In the genomic region with DNA sequence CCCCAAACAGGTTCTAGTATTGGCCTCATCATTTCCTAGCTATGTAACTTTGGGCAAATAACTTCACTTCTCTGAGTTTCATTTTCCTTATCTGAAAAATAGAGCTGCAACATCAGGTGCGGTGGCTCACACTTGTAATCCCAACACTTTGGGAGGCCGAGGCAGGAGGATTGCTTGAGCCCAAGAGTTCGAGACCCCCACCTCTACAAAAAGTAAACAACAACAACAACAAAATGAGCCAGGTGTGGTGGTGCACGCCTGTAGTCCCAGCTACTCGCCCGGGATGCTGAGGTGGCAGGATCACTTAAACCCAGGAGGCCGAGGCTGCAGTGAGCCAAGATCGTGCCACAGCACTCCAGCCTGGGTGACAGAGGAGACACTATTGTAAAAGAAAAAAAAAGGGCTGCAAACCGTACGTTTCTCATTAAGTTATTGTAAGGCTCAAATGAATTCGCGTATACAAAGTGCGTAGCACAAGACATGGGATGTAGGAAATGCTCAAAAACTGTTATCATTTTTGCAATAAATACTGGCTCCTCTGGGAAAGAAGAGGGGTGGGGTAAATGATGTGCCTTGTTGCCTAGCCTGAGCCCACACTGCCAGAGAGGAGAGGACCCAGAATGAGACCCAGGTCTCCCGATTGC, we compare ENCODE assay signal across 7 cellular contexts. TPM values are rescaled to one million over a fixed set of nuclear protein-coding genes. Genes with fewer than 3 reads are reported as not detected.
DNase-seq lines count a peak whose midpoint lies in the region; ATAC-seq, FAIRE-seq and TF ChIP-seq lines count a peak whose summit lies in the region.

No MANE protein-coding gene starts in this region.

- H3K4me3 Mint-ChIP-seq in activated T-helper 17 cell treated with anti-CD3 and anti-CD28 coated beads, Interleukin-2, amount 50 U/mL, for 72 hours, result peak overlapping the region; percentile 89

- TF ChIP-seq EP300 in stomach (IDR thresholded peaks at IDR 0.05), result no peak

- H3K27ac ChIP-seq in HL-60 (replicated peaks) (peak overlapping the region; percentile 75), iPS-20b (ENCODE audit: low read length) (no peak overlapping the region), stomach (peak overlapping the region in 3 of 5 donors; percentile 81 to 85 (median 85))

- 65 to 77% (median 70%) methylated on average over 14 of the region's 14 CpGs for WGBS in stomach, 5 donors

- H3K4me1 Mint-ChIP-seq in activated T-helper 17 cell treated with anti-CD3 and anti-CD28 coated beads, Interleukin-2, amount 50 U/mL, for 72 hours, result peaks cover 15% of the 10 kb centered on the region

- H3K27me3 ChIP-seq in HL-60 (ENCODE audit: insufficient read depth, poor library complexity, severe bottlenecking), result no peaks in the 10 kb centered on the region
- no peaks in the 10 kb centered on the region for H3K27me3 ChIP-seq in iPS-20b (ENCODE audit: insufficient read depth, low read length)
- no peaks in the 10 kb centered on the region for H3K27me3 ChIP-seq in stomach

- TF ChIP-seq CTCF in HL-60 (IDR thresholded peaks at IDR 0.05; ENCODE audit: insufficient read depth, low read length) (no peak), stomach (IDR thresholded peaks at IDR 0.05) (no peak)

- H3K36me3 ChIP-seq in iPS-20b (ENCODE audit: insufficient read depth, low read depth, low read length), result peaks cover under 1% of the 10 kb centered on the region
- H3K36me3 ChIP-seq in stomach, result peaks cover 0 to 10% (median 8%) of the 10 kb centered on the region in 4 donors

- TF ChIP-seq POLR2A in stomach (IDR thresholded peaks at IDR 0.05), result no peak

- peak overlapping the region; percentile 92 for H3K27ac Mint-ChIP-seq in activated T-helper 17 cell treated with anti-CD3 and anti-CD28 coated beads, Interleukin-2, amount 50 U/mL, for 72 hours

- H3K9ac ChIP-seq in iPS-20b (ENCODE audit: low read depth, low read length), result peak overlapping the region; percentile 80; the same call in 1 of the 2 replicates

- intact Hi-C loops in stomach (cut with DNase I; ENCODE audit: low total_unique reads), result no loop called here

- H3K27me3 Mint-ChIP-seq in activated T-helper 17 cell treated with anti-CD3 and anti-CD28 coated beads, Interleukin-2, amount 50 U/mL, for 72 hours, result no peaks in the 10 kb centered on the region

- H3K36me3 Mint-ChIP-seq in activated T-helper 17 cell treated with anti-CD3 and anti-CD28 coated beads, Interleukin-2, amount 50 U/mL, for 72 hours (ENCODE audit: low read depth), result peaks cover 29% of the 10 kb centered on the region

- H3K4me3 ChIP-seq in HL-60 (replicated peaks; ENCODE audit: insufficient read depth, low read length) (peak overlapping the region; percentile 82), iPS-20b (ENCODE audit: low read length) (peak overlapping the region; percentile 92), stomach (peak overlapping the region; percentile 77 to 92 (median 79))

- DNase-seq in HL-60 (ENCODE audit: low read depth in 1 of 2, low spot score in 1 of 2) (no peak), stomach (no peak), HTR-8/SVneo (ENCODE audit: insufficient read length, low spot score) (no peak), DMS53 (lab: John Stamatoyannopoulos, UW) (no peak)
- no peak for DNase-seq in stimulated activated CD4-positive, alpha-beta T cell treated with anti-CD3 and anti-CD28 coated beads, Interleukin-2, amount 100 ng/mL, for 24 hours

- H3K9me3 ChIP-seq in iPS-20b (ENCODE audit: insufficient read depth, low read depth, low read length) (no peaks in the 10 kb centered on the region), stomach (no peaks in the 10 kb centered on the region)

- ATAC-seq in activated T-helper 17 cell treated with anti-CD3 and anti-CD28 coated beads, Interleukin-2, amount 50 U/mL, for 72 hours (replicated peaks), result no peak

- no peaks in the 10 kb centered on the region for H3K9me3 Mint-ChIP-seq in activated T-helper 17 cell treated with anti-CD3 and anti-CD28 coated beads, Interleukin-2, amount 50 U/mL, for 72 hours

- H3K4me1 ChIP-seq in iPS-20b (ENCODE audit: insufficient read depth, low read length) (peaks cover 3% of the 10 kb centered on the region; the same call in 1 of the 2 replicates), stomach (peaks cover 16 to 37% (median 32%) of the 10 kb centered on the region in 4 donors)

- no peak for FAIRE-seq in HTR-8/SVneo (lab: Jason Lieb, UNC)

RNA-seq across cellular contexts. Expression of a gene that starts 0.9 kb away (rescaled TPM):
- total RNA-seq in activated T-helper 17 cell treated with anti-CD3 and anti-CD28 coated beads, Interleukin-2, amount 50 U/mL, for 72 hours, result 10 to 100 TPM in 1 of 2 donors, 1 to 10 TPM in 1; 9.9 to 16.3 TPM
- 10 to 100 TPM in 4 of 5 donors, 1 to 10 TPM in 1; 7.0 to 44.2 (median 13.8) TPM for total RNA-seq in stomach
- 10 to 100 TPM in 1 of 3 donors, 1 to 10 TPM in 2; 7.8 to 11.5 (median 9.8) TPM for polyA plus RNA-seq in stomach

RNA-seq across cellular contexts. Expression of a gene that starts 48.2 kb away (rescaled TPM):
- 10 to 100 TPM; 61.4 to 68.5 TPM for total RNA-seq in activated T-helper 17 cell treated with anti-CD3 and anti-CD28 coated beads, Interleukin-2, amount 50 U/mL, for 72 hours
- 100 to 1,000 TPM in 1 of 5 donors, 10 to 100 TPM in 4; 17.7 to 150 (median 56.6) TPM for total RNA-seq in stomach
- 10 to 100 TPM; 13.0 to 15.6 (median 13.6) TPM for polyA plus RNA-seq in stomach

RNA-seq across cellular contexts. Expression of a gene that starts 51.3 kb away (rescaled TPM):
- 10 to 100 TPM; 70.8 to 75.2 TPM for total RNA-seq in activated T-helper 17 cell treated with anti-CD3 and anti-CD28 coated beads, Interleukin-2, amount 50 U/mL, for 72 hours
- total RNA-seq in stomach, result 10 to 100 TPM; 25.8 to 98.6 (median 61.0) TPM
- 10 to 100 TPM in 1 of 3 donors, 1 to 10 TPM in 2; 6.4 to 10.6 (median 7.2) TPM for polyA plus RNA-seq in stomach
